ENCODE assay signal across 9 cellular contexts in the genomic region with DNA sequence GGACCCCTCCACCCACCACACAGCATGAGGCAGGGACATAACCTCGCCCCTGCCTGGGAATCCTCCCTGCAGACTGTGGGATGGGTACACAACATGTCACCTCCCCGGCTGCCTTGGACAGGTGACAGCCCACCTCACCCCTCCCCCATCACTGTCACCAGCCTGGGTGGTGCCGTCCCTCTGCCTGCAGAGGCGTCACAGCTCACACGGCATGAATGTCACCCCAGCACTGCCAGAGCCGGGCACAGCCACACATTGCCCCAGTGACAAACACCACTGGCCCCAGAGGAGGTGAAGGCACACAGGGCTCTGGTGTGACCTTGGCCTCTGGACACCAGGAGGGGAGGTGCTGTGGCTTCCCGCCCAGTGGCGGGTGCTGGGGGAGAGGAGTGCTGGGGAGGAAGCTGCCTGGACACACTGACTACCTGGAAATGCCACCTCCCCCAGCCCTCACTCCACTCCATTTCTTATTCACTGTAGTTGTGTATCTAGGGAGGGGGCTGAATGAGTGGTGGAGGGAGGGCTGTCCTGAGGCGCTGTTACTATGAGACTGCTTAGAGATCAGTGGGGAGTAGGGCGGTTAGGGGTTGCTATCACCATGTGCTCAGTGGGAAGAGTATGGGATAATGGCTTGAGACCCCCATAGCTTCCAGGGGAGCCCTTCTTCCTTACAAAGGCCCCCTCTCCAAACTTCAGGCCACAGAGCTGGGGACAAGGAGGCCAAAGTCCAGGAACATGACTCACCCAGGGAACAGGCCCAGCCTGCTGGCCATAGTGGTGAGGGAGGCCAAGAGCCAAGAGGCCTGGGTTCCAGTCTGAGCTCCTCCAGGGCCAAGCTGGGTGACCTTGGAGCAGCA. TPM values are rescaled to one million over a fixed set of nuclear protein-coding genes. Genes with fewer than 3 reads are reported as not detected.
A peak's percentile ranks its signal among the peaks of the same experiment; 100 is the strongest.
DNase-seq lines count a peak whose midpoint lies in the region; ATAC-seq and TF ChIP-seq lines count a peak whose summit lies in the region.
"Had no signal": no experiment of that assay in that cellular context is flagged by ENCODE, and none has a peak within 500 bp of the region (broad histone marks: within the 10 kb centered on the region; RNA-seq: fewer than 3 reads in every experiment).

No MANE protein-coding gene starts in this region.

- no peak overlapping the region for H2AFZ ChIP-seq in HCT116 (ENCODE audit: low read depth, low read length, poor library complexity, severe bottlenecking)
- no peak overlapping the region for H2AFZ ChIP-seq in mammary epithelial cell (ENCODE audit: low read depth, low read length)

- no peaks in the 10 kb centered on the region; a peak in 2 of 4 replicates for H3K36me3 ChIP-seq in HCT116 (ENCODE audit: control insufficient read depth in 1 of 2, insufficient read depth in 2 of 2, low read length in 2 of 2)
- no peaks in the 10 kb centered on the region for H3K36me3 ChIP-seq in mammary epithelial cell (ENCODE audit: insufficient read depth, low read length)
- H3K36me3 ChIP-seq in suprapubic skin = no peaks in the 10 kb centered on the region
- peaks cover 0 to under 1% (median 0%) of the 10 kb centered on the region in 3 experiments for H3K36me3 ChIP-seq in naive thymus-derived CD4-positive, alpha-beta T cell (ENCODE audit: control insufficient read depth in 2 of 3, insufficient read depth in 3 of 3, low read length in 3 of 3)

- peaks cover 54% of the 10 kb centered on the region; the same call in 1 of the 2 replicates for H3K79me2 ChIP-seq in HCT116 (ENCODE audit: insufficient read depth, low read length)
- H3K79me2 ChIP-seq in mammary epithelial cell (ENCODE audit: insufficient read depth, low read length) = peaks cover 93% of the 10 kb centered on the region

- H4K20me1 ChIP-seq in HCT116 (ENCODE audit: insufficient read depth) (no peaks in the 10 kb centered on the region), mammary epithelial cell (ENCODE audit: insufficient read depth, low read length) (no peaks in the 10 kb centered on the region)

- H3K27me3 Mint-ChIP-seq in naive thymus-derived CD4-positive, alpha-beta T cell = no peaks in the 10 kb centered on the region

- peak overlapping the region; percentile 69 for H3K4me2 ChIP-seq in HCT116 (ENCODE audit: low read length)
- peak overlapping the region; percentile 1 for H3K4me2 ChIP-seq in mammary epithelial cell (ENCODE audit: insufficient read depth, low read depth, low read length)

- H3K9ac ChIP-seq in HCT116 (ENCODE audit: low read length) = peak overlapping the region; percentile 37
- H3K9ac ChIP-seq in mammary epithelial cell (ENCODE audit: insufficient read depth, low read length) = no peak overlapping the region

- no peak for TF ChIP-seq EP300 in suprapubic skin (IDR thresholded peaks at IDR 0.05)

- H3K4me1 Mint-ChIP-seq in naive thymus-derived CD4-positive, alpha-beta T cell = peaks cover 24 to 59% (median 45%) of the 10 kb centered on the region in 7 donors

- BruUV-seq in HCT116 (replicated peaks; lab: Mats Ljungman, UMichigan) (no TSS peak), mammary epithelial cell (replicated peaks; lab: Mats Ljungman, UMichigan) (no TSS peak)

- ATAC-seq in HCT116 = no peak
- ATAC-seq in left lobe of liver = peak; percentile 77
- no peak for ATAC-seq in naive thymus-derived CD4-positive, alpha-beta T cell
- ATAC-seq in GM21447 (IDR thresholded peaks at IDR 0.05; ENCODE audit: unreplicated experiment) = no peak

- H3K9me3 ChIP-seq in HCT116 (ENCODE audit: control insufficient read depth in 1 of 2, insufficient read depth in 1 of 2, low read depth in 1 of 2, low read length in 2 of 2) = no peaks in the 10 kb centered on the region
- no peaks in the 10 kb centered on the region for H3K9me3 ChIP-seq in mammary epithelial cell (replicated peaks; ENCODE audit: insufficient read depth, low read length)
- H3K9me3 ChIP-seq in suprapubic skin = no peaks in the 10 kb centered on the region
- no peaks in the 10 kb centered on the region for H3K9me3 ChIP-seq in naive thymus-derived CD4-positive, alpha-beta T cell (ENCODE audit: control insufficient read depth in 2 of 3, low read length in 3 of 3)

- H3K4me3 Mint-ChIP-seq in naive thymus-derived CD4-positive, alpha-beta T cell = no peak overlapping the region

- DNase-seq in HCT116 (ENCODE audit: low read depth, low spot score) (no peak), mammary epithelial cell (no peak), left lobe of liver (ENCODE audit: low spot score) (peak; percentile 96), suprapubic skin (ENCODE audit: low spot score in 2 of 2) (no peak), NCI-H2227 (lab: John Stamatoyannopoulos, UW; ENCODE audit: unreplicated experiment) (no peak), DMS153 treated with DMSO at 0.1 percent for 48 hours (lab: John Stamatoyannopoulos, UW; ENCODE audit: unreplicated experiment) (no peak)
- no peak for DNase-seq in naive thymus-derived CD4-positive, alpha-beta T cell
- DNase-seq: MM.1S had no signal

- dilution Hi-C loops in mammary epithelial cell (cut with HindIII; ENCODE audit: low sequenced_read_pairs) = no loop called here

- H3K27ac Mint-ChIP-seq in naive thymus-derived CD4-positive, alpha-beta T cell = peak overlapping the region in 1 of 9 donors; percentile 25

- H3K4me1 ChIP-seq in HCT116 (ENCODE audit: control insufficient read depth in 1 of 2, insufficient read depth in 2 of 2, low read length in 2 of 2) (peaks cover 39 to 72% of the 10 kb centered on the region in 2 experiments), mammary epithelial cell (ENCODE audit: insufficient read depth, low read length) (peaks cover 69% of the 10 kb centered on the region), suprapubic skin (peaks cover 97% of the 10 kb centered on the region)
- H3K4me1 ChIP-seq in naive thymus-derived CD4-positive, alpha-beta T cell (ENCODE audit: control insufficient read depth in 2 of 2, insufficient read depth in 2 of 2, low read length in 2 of 2) = peaks cover 7 to 17% of the 10 kb centered on the region in 2 donors

- POLR2A ChIA-PET in HCT116 (lab: Charles Lee) = no interaction called here
- POLR2A ChIA-PET in naive thymus-derived CD4-positive, alpha-beta T cell (lab: Charles Lee) = interaction anchor here (0.9 kb wide), 1 partner anchor 29 kb away, joined by 3 read pairs; no protein-coding TSS in a partner anchor

- no peaks in the 10 kb centered on the region for H3K27me3 ChIP-seq in HCT116 (ENCODE audit: insufficient read depth, low read length)
- H3K27me3 ChIP-seq in mammary epithelial cell (ENCODE audit: insufficient read depth, low read length) = no peaks in the 10 kb centered on the region
- no peaks in the 10 kb centered on the region for H3K27me3 ChIP-seq in suprapubic skin
- no peaks in the 10 kb centered on the region for H3K27me3 ChIP-seq in naive thymus-derived CD4-positive, alpha-beta T cell (ENCODE audit: control insufficient read depth in 2 of 2, insufficient read depth in 2 of 2, low read length in 2 of 2)

- CTCF ChIA-PET in HCT116 (lab: Charles Lee) (interaction anchor here (1.3 kb wide), 1 partner anchor 37 kb away, joined by 3 read pairs; no protein-coding TSS in a partner anchor), mammary epithelial cell (lab: Charles Lee; ENCODE audit: low non-redundant PET) (no interaction called here)
- CTCF ChIA-PET in naive thymus-derived CD4-positive, alpha-beta T cell (lab: Charles Lee) = interaction anchor here (0.8 to 0.9 kb wide), 2 partner anchors 41 to 99 kb away, joined by 3 read pairs; no protein-coding TSS in a partner anchor

- H3K4me3 ChIP-seq in HCT116 (replicated peaks in 1 of 2; ENCODE audit: low read depth in 1 of 2, low read length in 2 of 2) (peak overlapping the region; percentile 13 to 22; a peak in 2 of 4 replicates), mammary epithelial cell (replicated peaks in 1 of 3; ENCODE audit: insufficient read depth in 1 of 3, low read depth in 2 of 3, low read length in 3 of 3) (no peak overlapping the region), suprapubic skin (no peak overlapping the region)
- H3K4me3 ChIP-seq in naive thymus-derived CD4-positive, alpha-beta T cell (ENCODE audit: low read length) = no peak overlapping the region

- TF ChIP-seq POLR2A in HCT116 (IDR thresholded peaks at IDR 0.05; ENCODE audit: borderline replicate concordance, extremely low read depth, insufficient read depth, insufficient read length) (no peak), suprapubic skin (IDR thresholded peaks at IDR 0.05) (no peak)

- H3K9me3 Mint-ChIP-seq in naive thymus-derived CD4-positive, alpha-beta T cell = no peaks in the 10 kb centered on the region

- H3K36me3 Mint-ChIP-seq in naive thymus-derived CD4-positive, alpha-beta T cell = peaks cover 0 to 1% (median 0%) of the 10 kb centered on the region in 5 donors

- peak overlapping the region; percentile 51 for H3K27ac ChIP-seq in HCT116 (ENCODE audit: low read depth, low read length)
- no peak overlapping the region for H3K27ac ChIP-seq in mammary epithelial cell (ENCODE audit: insufficient read depth, low read depth, low read length)
- peak overlapping the region; percentile 94 for H3K27ac ChIP-seq in suprapubic skin
- H3K27ac ChIP-seq in naive thymus-derived CD4-positive, alpha-beta T cell (ENCODE audit: low read depth, low read length) = no peak overlapping the region

- RAD21 ChIA-PET in HCT116 (lab: Charles Lee; ENCODE audit: low non-redundant PET in 1 of 2, low total read pairs in 2 of 2, uncharacterized antibody in 2 of 2, unreplicated experiment in 2 of 2) = no interaction called here

- 36% methylated on average over 4 of the region's 10 CpGs for WGBS in mammary epithelial cell (ENCODE audit: low coverage, missing lambda C conversion rate)
- WGBS in suprapubic skin = 79% methylated on average over 2 of the region's 10 CpGs

- TF ChIP-seq CTCF in HCT116 (IDR thresholded peaks at IDR 0.05 in 2 of 3, conservative IDR thresholded peaks at IDR 0.05 in 1 of 3; ENCODE audit: borderline replicate concordance in 1 of 3, insufficient read depth in 1 of 3, low read depth in 2 of 3, low read length in 2 of 3) (no peak), mammary epithelial cell (conservative IDR thresholded peaks at IDR 0.05 in 1 of 2, IDR thresholded peaks at IDR 0.05 in 1 of 2; ENCODE audit: extremely low read depth in 1 of 2, insufficient read depth in 1 of 2, low read depth in 1 of 2, low read length in 2 of 2) (no peak), suprapubic skin (IDR thresholded peaks at IDR 0.05) (no peak)

- H3K9me2 ChIP-seq in HCT116 (ENCODE audit: insufficient read depth) = no peaks in the 10 kb centered on the region

- intact Hi-C loops in HCT116 (cut with micrococcal nuclease) (no loop called here), mammary epithelial cell (cut with micrococcal nuclease) (no loop called here)
- intact Hi-C loops in naive thymus-derived CD4-positive, alpha-beta T cell (cut with micrococcal nuclease) = no loop called here

- in situ Hi-C loops in mammary epithelial cell (cut with MboI; ENCODE audit: low sequenced_read_pairs in 2 of 2) = loop anchor here in 1 of 2 donors (5.0 kb wide), 1 partner anchor 34 kb away; no protein-coding TSS in a partner anchor

- TF ChIP-seq RAD21 in HCT116 (IDR thresholded peaks at IDR 0.05; ENCODE audit: low read depth) = no peak

RNA-seq across cellular contexts. Expression of gene AHDC1, which starts 40.3 kb away (rescaled TPM):
- 33.7 TPM for total RNA-seq in HCT116 (2021; ENCODE audit: unreplicated experiment)
- 26.1 and 30.5 TPM in 2 replicates for polyA plus RNA-seq in HCT116 (2012)
- 10 to 100 TPM; 35.3 to 51.8 TPM for total RNA-seq in mammary epithelial cell
- polyA plus RNA-seq in mammary epithelial cell = 8.0 TPM
- polyA minus RNA-seq in mammary epithelial cell = 21.4 TPM
- total RNA-seq in left lobe of liver = 20.0 TPM
- total RNA-seq in suprapubic skin = 100 to 1,000 TPM in 1 of 4 donors, 10 to 100 TPM in 3; 46.7 to 103 (median 60.1) TPM
- 10 to 100 TPM; 18.4 to 38.8 (median 21.3) TPM for total RNA-seq in naive thymus-derived CD4-positive, alpha-beta T cell
- 1 to 10 TPM in 1 of 2 donors, under 1 TPM in 1; 0.90 to 2.0 TPM for polyA plus RNA-seq in naive thymus-derived CD4-positive, alpha-beta T cell

Comparison
In these comparisons a context has a peak if more than half of its experiments do, and no peak if none do; other contexts are left out.
1. H3K27ac ChIP-seq: peak in HCT116 (single experiment) and suprapubic skin (single experiment); none in mammary epithelial cell (single experiment) and naive thymus-derived CD4-positive, alpha-beta T cell (single experiment).
2. H3K4me3 ChIP-seq: peak in HCT116 (2 of 2); none in mammary epithelial cell (0 of 3), suprapubic skin (single experiment) and naive thymus-derived CD4-positive, alpha-beta T cell (single experiment).